10 cellular contexts compared by ENCODE assay signal in genomic region chr11:133957926-133958325, GRCh38. TPM values are rescaled to one million over a fixed set of nuclear protein-coding genes. Genes with fewer than 3 reads are reported as not detected.
DNase-seq lines count a peak whose midpoint lies in the region; ATAC-seq and TF ChIP-seq lines count a peak whose summit lies in the region.
"Had no signal": no experiment of that assay in that cellular context is flagged by ENCODE, and none has a peak within 500 bp of the region (broad histone marks: within the 10 kb centered on the region; RNA-seq: fewer than 3 reads in every experiment).

No MANE protein-coding gene starts in this region.

- DNase-seq in stimulated activated naive CD8-positive, alpha-beta T cell treated with anti-CD3 and anti-CD28 coated beads, Interleukin-15, Interleukin-2, amounts not matched to agents 100 U/mL and 50 U/mL, for 24 hours: no peak
- no peak for DNase-seq in mesothelial cell of epicardium (ENCODE audit: low spot score in 2 of 2, unreplicated experiment in 2 of 2)
- no peak for DNase-seq in OCI-M1 (lab: John Stamatoyannopoulos, UW)
- DNase-seq in COLO829 (ENCODE audit: low spot score): no peak
- no peak for DNase-seq in AG08395 (ENCODE audit: low spot score)
- DNase-seq in SIG-M5 treated with dmso at 0.1 percent for 504 hours (lab: John Stamatoyannopoulos, UW; ENCODE audit: unreplicated experiment): no peak
- DNase-seq: NCI-H1105 had no signal

- H3K36me3 Mint-ChIP-seq in stimulated activated naive CD8-positive, alpha-beta T cell treated with anti-CD3 and anti-CD28 coated beads, Interleukin-15, Interleukin-2, amounts not matched to agents 100 ng/mL and 50 ng/mL, for 24 hours (ENCODE audit: low read depth): peaks cover 7% of the 10 kb centered on the region
- H3K36me3 Mint-ChIP-seq in activated naive CD8-positive, alpha-beta T cell: no peaks in the 10 kb centered on the region
- no peaks in the 10 kb centered on the region for H3K36me3 Mint-ChIP-seq in mesothelial cell of epicardium

- peak overlapping the region; percentile 85 for H3K4me3 Mint-ChIP-seq in stimulated activated naive CD8-positive, alpha-beta T cell treated with anti-CD3 and anti-CD28 coated beads, Interleukin-15, Interleukin-2, amounts not matched to agents 100 ng/mL and 50 ng/mL, for 24 hours
- peak overlapping the region; percentile 88 for H3K4me3 Mint-ChIP-seq in activated naive CD8-positive, alpha-beta T cell
- peak overlapping the region; percentile 86 for H3K4me3 Mint-ChIP-seq in mesothelial cell of epicardium

- no peaks in the 10 kb centered on the region for H3K9me3 Mint-ChIP-seq in stimulated activated naive CD8-positive, alpha-beta T cell treated with anti-CD3 and anti-CD28 coated beads, Interleukin-15, Interleukin-2, amounts not matched to agents 100 ng/mL and 50 ng/mL, for 24 hours
- H3K9me3 Mint-ChIP-seq in activated naive CD8-positive, alpha-beta T cell (ENCODE audit: low read depth): no peaks in the 10 kb centered on the region
- no peaks in the 10 kb centered on the region for H3K9me3 Mint-ChIP-seq in mesothelial cell of epicardium

- peaks cover 50% of the 10 kb centered on the region for H3K4me1 Mint-ChIP-seq in stimulated activated naive CD8-positive, alpha-beta T cell treated with anti-CD3 and anti-CD28 coated beads, Interleukin-15, Interleukin-2, amounts not matched to agents 100 ng/mL and 50 ng/mL, for 24 hours (ENCODE audit: low read depth)
- H3K4me1 Mint-ChIP-seq in activated naive CD8-positive, alpha-beta T cell (ENCODE audit: low read depth): peaks cover 32% of the 10 kb centered on the region
- H3K4me1 Mint-ChIP-seq in mesothelial cell of epicardium: peaks cover 18% of the 10 kb centered on the region

- peak overlapping the region; percentile 87 for H3K27ac Mint-ChIP-seq in stimulated activated naive CD8-positive, alpha-beta T cell treated with anti-CD3 and anti-CD28 coated beads, Interleukin-15, Interleukin-2, amounts not matched to agents 100 ng/mL and 50 ng/mL, for 24 hours
- peak overlapping the region; percentile 92 for H3K27ac Mint-ChIP-seq in activated naive CD8-positive, alpha-beta T cell
- no peak overlapping the region for H3K27ac Mint-ChIP-seq in mesothelial cell of epicardium

- TF ChIP-seq CTCF in mesothelial cell of epicardium (IDR thresholded peaks at IDR 0.05; ENCODE audit: unreplicated experiment): no peak

- ATAC-seq in stimulated activated naive CD8-positive, alpha-beta T cell treated with anti-CD3 and anti-CD28 coated beads, Interleukin-15, Interleukin-2, amounts not matched to agents 100 U/mL and 50 U/mL, for 24 hours: no peak

- H3K27me3 Mint-ChIP-seq in stimulated activated naive CD8-positive, alpha-beta T cell treated with anti-CD3 and anti-CD28 coated beads, Interleukin-15, Interleukin-2, amounts not matched to agents 100 ng/mL and 50 ng/mL, for 24 hours: peaks cover 36% of the 10 kb centered on the region
- H3K27me3 Mint-ChIP-seq in activated naive CD8-positive, alpha-beta T cell: no peaks in the 10 kb centered on the region
- peaks cover 93% of the 10 kb centered on the region for H3K27me3 Mint-ChIP-seq in mesothelial cell of epicardium (ENCODE audit: low read depth)

RNA-seq across cellular contexts. Expression of gene IGSF9B, which starts 1.2 kb away (rescaled TPM):
- 4.8 to 7.0 TPM (median 5.8 TPM) in 3 replicates for total RNA-seq in mesothelial cell of epicardium
- total RNA-seq: SJSA1 had no signal
